ENCODE assay signal across 8 cellular contexts in genomic region chr1:23544444-23545389, GRCh38. TPM values are rescaled to one million over a fixed set of nuclear protein-coding genes. Genes with fewer than 3 reads are reported as not detected.
DNase-seq lines count a peak whose midpoint lies in the region; ATAC-seq and TF ChIP-seq lines count a peak whose summit lies in the region.

No MANE protein-coding gene starts in this region.

- H3K27ac ChIP-seq in neutrophil (no peak overlapping the region), upper lobe of right lung (no peak overlapping the region)

- no peaks in the 10 kb centered on the region for H3K36me3 Mint-ChIP-seq in activated T-helper 2 cell treated with anti-CD3 and anti-CD28 coated beads, Interferon-gamma antibody, Interleukin-2, Interleukin-4, amounts not matched to agents 10 μg/mL and 5 μg/mL and 100 μg/mL, durations not matched to agents 14 hours and 24 hours and 36 hours (ENCODE audit: low read depth)

- peaks cover 3 to 4% of the 10 kb centered on the region in 2 experiments for H3K4me1 ChIP-seq in neutrophil (ENCODE audit: control insufficient read depth in 1 of 2, insufficient read depth in 1 of 2, low read depth in 1 of 2, low read length in 1 of 2)
- H3K4me1 ChIP-seq in upper lobe of right lung, result peaks cover 30% of the 10 kb centered on the region

- no peaks in the 10 kb centered on the region for H3K36me3 ChIP-seq in neutrophil
- no peaks in the 10 kb centered on the region for H3K36me3 ChIP-seq in upper lobe of right lung

- H3K9me3 Mint-ChIP-seq in activated T-helper 2 cell treated with anti-CD3 and anti-CD28 coated beads, Interferon-gamma antibody, Interleukin-2, Interleukin-4, amounts not matched to agents 10 μg/mL and 5 μg/mL and 100 μg/mL, durations not matched to agents 14 hours and 24 hours and 36 hours, result no peaks in the 10 kb centered on the region

- H3K27me3 ChIP-seq in neutrophil (peaks cover 45% of the 10 kb centered on the region), upper lobe of right lung (no peaks in the 10 kb centered on the region)

- ATAC-seq in upper lobe of right lung (peak; percentile 88), GM21526 (IDR thresholded peaks at IDR 0.05; ENCODE audit: low FRiP score, unreplicated experiment) (no peak)

- intact Hi-C loops in activated T-helper 2 cell treated with anti-CD3 and anti-CD28 coated beads, Interferon-gamma antibody, Interleukin-2, Interleukin-4, amounts not matched to agents 10 μg/mL and 5 μg/mL and 100 μg/mL, durations not matched to agents 14 hours and 24 hours and 36 hours (cut with micrococcal nuclease), result loop anchor here (1.0 kb wide), 1 partner anchor 93 kb away; no protein-coding TSS in a partner anchor
- intact Hi-C loops in upper lobe of right lung (cut with DNase I), result loop anchor here (5.0 kb wide), 2 partner anchors 47 to 93 kb away; no protein-coding TSS in a partner anchor

- H3K9me3 ChIP-seq in neutrophil (no peaks in the 10 kb centered on the region), upper lobe of right lung (no peaks in the 10 kb centered on the region)

- no peaks in the 10 kb centered on the region for H3K27me3 Mint-ChIP-seq in activated T-helper 2 cell treated with anti-CD3 and anti-CD28 coated beads, Interferon-gamma antibody, Interleukin-2, Interleukin-4, amounts not matched to agents 10 μg/mL and 5 μg/mL and 100 μg/mL, durations not matched to agents 14 hours and 24 hours and 36 hours (ENCODE audit: low read depth)

- H3K4me3 ChIP-seq in neutrophil (ENCODE audit: low read depth in 1 of 2, low read length in 1 of 2) (no peak overlapping the region), upper lobe of right lung (no peak overlapping the region)

- TF ChIP-seq CTCF in neutrophil (IDR thresholded peaks at IDR 0.05) (peak; percentile 95), upper lobe of right lung (IDR thresholded peaks at IDR 0.05) (peak; percentile 88)

- DNase-seq in DMS 273 (lab: John Stamatoyannopoulos, UW; ENCODE audit: unreplicated experiment) (peak; percentile 90), Kasumi-1 (lab: John Stamatoyannopoulos, UW) (peak; percentile 74 to 78), RKO (ENCODE audit: low spot score) (peak; percentile 85), fibroblast of the conjunctiva (ENCODE audit: low read depth) (peak; percentile 76), upper lobe of right lung (peak; percentile 80)
- peak; percentile 52 for DNase-seq in activated T-helper 2 cell treated with anti-CD3 and anti-CD28 coated beads, Interferon-gamma antibody, Interleukin-2, Interleukin-4, amounts not matched to agents 10 μg/mL and 5 μg/mL and 100 μg/mL, durations not matched to agents 14 hours and 24 hours and 36 hours (ENCODE audit: low spot score)

- H3K4me1 Mint-ChIP-seq in activated T-helper 2 cell treated with anti-CD3 and anti-CD28 coated beads, Interferon-gamma antibody, Interleukin-2, Interleukin-4, amounts not matched to agents 10 μg/mL and 5 μg/mL and 100 μg/mL, durations not matched to agents 14 hours and 24 hours and 36 hours (ENCODE audit: low read depth), result peaks cover 8% of the 10 kb centered on the region

- no peak overlapping the region for H3K27ac Mint-ChIP-seq in activated T-helper 2 cell treated with anti-CD3 and anti-CD28 coated beads, Interferon-gamma antibody, Interleukin-2, Interleukin-4, amounts not matched to agents 10 μg/mL and 5 μg/mL and 100 μg/mL, durations not matched to agents 14 hours and 24 hours and 36 hours

- H3K4me3 Mint-ChIP-seq in activated T-helper 2 cell treated with anti-CD3 and anti-CD28 coated beads, Interferon-gamma antibody, Interleukin-2, Interleukin-4, amounts not matched to agents 10 μg/mL and 5 μg/mL and 100 μg/mL, durations not matched to agents 14 hours and 24 hours and 36 hours (ENCODE audit: low read depth), result no peak overlapping the region

RNA-seq across cellular contexts. Expression of gene E2F2, which starts 13.7 kb away (rescaled TPM):
- 17.2 and 18.6 TPM in 2 replicates for total RNA-seq in activated T-helper 2 cell treated with anti-CD3 and anti-CD28 coated beads, Interferon-gamma antibody, Interleukin-2, Interleukin-4, amounts not matched to agents 10 μg/mL and 5 μg/mL and 100 μg/mL, durations not matched to agents 14 hours and 24 hours and 36 hours
- 0.32 TPM for total RNA-seq in upper lobe of right lung

RNA-seq across cellular contexts. Expression of gene ID3, which starts 14.6 kb away (rescaled TPM):
- total RNA-seq in activated T-helper 2 cell treated with anti-CD3 and anti-CD28 coated beads, Interferon-gamma antibody, Interleukin-2, Interleukin-4, amounts not matched to agents 10 μg/mL and 5 μg/mL and 100 μg/mL, durations not matched to agents 14 hours and 24 hours and 36 hours, result 24.7 and 26.9 TPM in 2 replicates
- total RNA-seq in upper lobe of right lung, result 242 TPM

Comparison
In these comparisons a context has a peak if more than half of its experiments do, and no peak if none do; other contexts are left out.
1. RNA of gene E2F2, which starts 13.7 kb away (total RNA-seq): 17.2 to 18.6 TPM in activated T-helper 2 cell treated with anti-CD3 and anti-CD28 coated beads, Interferon-gamma antibody, Interleukin-2, Interleukin-4, amounts not matched to agents 10 μg/mL and 5 μg/mL and 100 μg/mL, durations not matched to agents 14 hours and 24 hours and 36 hours; 0.32 TPM in upper lobe of right lung (single experiment); every median in the first group is over 10 times any median in the second.
2. Peak in every context shown above with its lines, with median percentiles within 50 percentile points of each other: DNase-seq.